8 cellular contexts compared by ENCODE assay signal in the genomic region with DNA sequence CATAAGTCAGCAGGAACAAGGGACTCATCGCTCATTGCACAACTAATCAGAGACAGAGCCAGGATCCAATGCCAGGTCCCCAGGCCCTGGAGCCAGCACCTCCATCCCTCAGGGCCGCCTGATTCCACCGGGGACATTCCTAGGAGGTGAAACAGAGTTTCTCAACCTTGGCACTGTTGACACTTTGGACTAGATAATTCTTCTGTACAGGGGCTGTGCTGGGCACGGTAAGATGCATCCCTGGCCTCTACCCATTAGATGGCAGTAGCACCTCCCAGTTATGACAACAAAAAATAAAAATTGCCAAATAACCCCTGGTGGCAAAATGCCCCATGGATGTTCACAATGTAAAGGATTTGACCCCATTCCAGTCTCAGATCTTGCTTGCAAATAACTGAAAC.
DNase-seq lines count a peak whose midpoint lies in the region; ATAC-seq lines count a peak whose summit lies in the region.
"Had no signal": no experiment of that assay in that cellular context is flagged by ENCODE, and none has a peak within 500 bp of the region (broad histone marks: within the 10 kb centered on the region; RNA-seq: fewer than 3 reads in every experiment).

No MANE protein-coding gene starts in this region.

- no peak overlapping the region for H3K4me2 ChIP-seq in Karpas-422 (ENCODE audit: low read depth, low read length, poor library complexity, severe bottlenecking)

- ATAC-seq in HG03095 (IDR thresholded peaks at IDR 0.05; ENCODE audit: unreplicated experiment) (no peak), HG02588 (IDR thresholded peaks at IDR 0.05; ENCODE audit: unreplicated experiment) (no peak)

- no peak overlapping the region for H3K4me3 ChIP-seq in Karpas-422 (ENCODE audit: low read length)
- H3K4me3 ChIP-seq: Peyer's patch had no signal

- no peak overlapping the region for H3K9ac ChIP-seq in Karpas-422 (ENCODE audit: low read length)

- H3K36me3 ChIP-seq in Karpas-422 (ENCODE audit: insufficient read depth, low read length): no peaks in the 10 kb centered on the region
- H3K36me3 ChIP-seq: Peyer's patch had no signal

- peak; percentile 6 for DNase-seq in GM04503 (ENCODE audit: low read depth)
- DNase-seq in Karpas-422: peak; percentile 75
- peak; percentile 26 for DNase-seq in amniotic epithelial cell (ENCODE audit: low read depth)
- peak; percentile 6 for DNase-seq in myocyte (ENCODE audit: low read depth)
- no peak for DNase-seq in NCI-H2081 (lab: John Stamatoyannopoulos, UW)
- DNase-seq: Peyer's patch had no signal

- H2AFZ ChIP-seq in Karpas-422 (ENCODE audit: low read length): no peak overlapping the region

- no peaks in the 10 kb centered on the region for H4K20me1 ChIP-seq in Karpas-422 (ENCODE audit: insufficient read depth, low read depth, low read length)

- no peaks in the 10 kb centered on the region for H3K9me2 ChIP-seq in Karpas-422 (replicated peaks; ENCODE audit: insufficient read depth, low read length)

- H3K4me1 ChIP-seq in Karpas-422 (ENCODE audit: low read length): no peaks in the 10 kb centered on the region
- H3K4me1 ChIP-seq: Peyer's patch had no signal

- no peaks in the 10 kb centered on the region for H3K9me3 ChIP-seq in Karpas-422 (ENCODE audit: low read length)
- H3K9me3 ChIP-seq: Peyer's patch had no signal

- H3K27ac ChIP-seq in Karpas-422 (ENCODE audit: low read length): no peak overlapping the region
- H3K27ac ChIP-seq: Peyer's patch had no signal

- H3K79me2 ChIP-seq in Karpas-422 (ENCODE audit: low read length): no peaks in the 10 kb centered on the region

- 0 out of 2 replicates have a peak, but pooled peaks cover 3% of the 10 kb centered on the region for H3K27me3 ChIP-seq in Karpas-422 (ENCODE audit: low read length)
- H3K27me3 ChIP-seq: Peyer's patch had no signal

Comparison
In these comparisons a context has a peak if more than half of its experiments do, and no peak if none do; other contexts are left out.
1. DNase-seq: peak in GM04503 (single experiment), Karpas-422 (single experiment), amniotic epithelial cell (single experiment) and myocyte (single experiment); none in NCI-H2081 (0 of 2).